In genomic region chr17:80892019-80892855, GRCh38 we compare ENCODE assay signal across 8 cellular contexts.
DNase-seq lines count a peak whose midpoint lies in the region; ATAC-seq and TF ChIP-seq lines count a peak whose summit lies in the region.

No MANE protein-coding gene starts in this region.

- H3K36me3 Mint-ChIP-seq in endodermal cell (ENCODE audit: low read depth) = peaks cover 28% of the 10 kb centered on the region

- TF ChIP-seq CTCF in endodermal cell (conservative IDR thresholded peaks at IDR 0.05) = no peak
- no peak for TF ChIP-seq CTCF in omental fat pad (IDR thresholded peaks at IDR 0.05)

- no peaks in the 10 kb centered on the region for H3K27me3 Mint-ChIP-seq in endodermal cell (ENCODE audit: insufficient read depth)

- H3K27ac ChIP-seq in endodermal cell (ENCODE audit: low read depth, low read length) = peak overlapping the region; percentile 50

- no peaks in the 10 kb centered on the region for H3K4me1 ChIP-seq in endodermal cell (ENCODE audit: control insufficient read depth, insufficient read depth, low read length)

- H3K27ac Mint-ChIP-seq in endodermal cell = peak overlapping the region; percentile 48

- no peaks in the 10 kb centered on the region for H3K9me3 Mint-ChIP-seq in endodermal cell

- ATAC-seq in HG02571 (IDR thresholded peaks at IDR 0.05; ENCODE audit: unreplicated experiment) (peak; percentile 67), omental fat pad (ENCODE audit: low FRiP score) (peak; percentile 81), GM18907 (IDR thresholded peaks at IDR 0.05; ENCODE audit: unreplicated experiment) (no peak)

- H3K9me3 ChIP-seq in endodermal cell (ENCODE audit: control insufficient read depth, low read length) = no peaks in the 10 kb centered on the region

- H3K4me3 ChIP-seq in endodermal cell (ENCODE audit: low read length) = no peak overlapping the region

- DNase-seq in ELR (ENCODE audit: low read depth) = peak; percentile 100
- peak; percentile 87 for DNase-seq in NCI-H510A treated with DMSO at 0.1 percent for 48 hours (lab: John Stamatoyannopoulos, UW)
- peak; percentile 85 for DNase-seq in activated CD8-positive, alpha-beta memory T cell treated with anti-CD3 and anti-CD28 coated beads for 24 hours
- no peak for DNase-seq in endodermal cell
- DNase-seq in omental fat pad (ENCODE audit: low spot score) = peak; percentile 51
- DNase-seq in stromal cell of bone marrow (ENCODE audit: low read depth) = peak; percentile 84

- no peaks in the 10 kb centered on the region for H3K27me3 ChIP-seq in endodermal cell (ENCODE audit: control insufficient read depth, insufficient read depth, low read length, poor library complexity, severe bottlenecking)

- H3K9ac ChIP-seq in endodermal cell (ENCODE audit: extremely low read depth, low read length, poor library complexity, severe bottlenecking) = no peak overlapping the region

- 88 to 93% methylated on average over 34 to 35 of the region's 35 CpGs for WGBS in endodermal cell (ENCODE audit: insufficient coverage in 1 of 2, insufficient read length in 1 of 2), 2 experiments

- no peak overlapping the region for H3K4me3 Mint-ChIP-seq in endodermal cell

- H3K4me1 Mint-ChIP-seq in endodermal cell = no peaks in the 10 kb centered on the region

- H3K36me3 ChIP-seq in endodermal cell (ENCODE audit: control insufficient read depth, insufficient read depth, low read length) = peaks cover 26% of the 10 kb centered on the region
